ENCODE assay signal across 30 cellular contexts in the genomic region with DNA sequence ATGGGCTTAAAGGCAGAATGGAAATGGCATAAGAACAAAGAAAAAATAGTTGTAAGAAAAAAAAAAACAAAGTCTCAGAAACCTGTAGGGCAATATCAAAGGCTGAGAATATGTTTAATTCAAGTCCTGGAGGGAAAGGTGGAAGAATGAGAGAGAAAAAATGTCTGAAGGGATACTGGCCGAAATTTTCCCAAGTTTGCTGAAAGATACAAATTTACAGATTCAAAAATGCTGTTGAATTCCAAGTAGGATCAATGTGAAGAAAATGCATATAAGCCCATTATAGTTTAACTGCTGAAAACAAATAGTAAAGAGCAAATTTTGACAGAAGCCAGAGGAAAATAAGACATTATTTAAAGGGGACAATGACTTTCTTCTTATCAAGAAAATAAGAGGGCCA. TPM values are rescaled to one million over a fixed set of nuclear protein-coding genes. Genes with fewer than 3 reads are reported as not detected.
A peak's percentile ranks its signal among the peaks of the same experiment; 100 is the strongest.
DNase-seq lines count a peak whose midpoint lies in the region; ATAC-seq, FAIRE-seq and TF ChIP-seq lines count a peak whose summit lies in the region.
"Had no signal": no experiment of that assay in that cellular context is flagged by ENCODE, and none has a peak within 500 bp of the region (broad histone marks: within the 10 kb centered on the region; RNA-seq: fewer than 3 reads in every experiment).

No MANE protein-coding gene starts in this region.

- no peak for TF ChIP-seq POLR2A in A549 (IDR thresholded peaks at IDR 0.05; ENCODE audit: low read length)

- CTCF ChIA-PET in A549 (lab: Yijun Ruan, JAX): interaction anchor here (0.7 kb wide), 2 partner anchors 199 to 998 kb away, joined by 3 to 5 read pairs; no protein-coding TSS in a partner anchor
- CTCF ChIA-PET in HEK293 (lab: Yijun Ruan, JAX): interaction anchor here (0.6 to 0.7 kb wide), 2 partner anchors 219 to 1627 kb away, joined by 3 read pairs; no protein-coding TSS in a partner anchor

- POLR2A ChIA-PET in A549 (lab: Yijun Ruan, JAX) (no interaction called here), HEK293 (lab: Yijun Ruan, JAX) (interaction anchor here (0.7 kb wide), 1 partner anchor 26 kb away, joined by 6 read pairs; no protein-coding TSS in a partner anchor)

- no peak for DNase-seq in A549 (ENCODE audit: low read depth in 1 of 2, low spot score in 1 of 2)
- no peak for DNase-seq in NCI-H524 (lab: John Stamatoyannopoulos, UW)
- DNase-seq: 8988T; ACHN; AML-193; BE2C; C1 segment of cervical spinal cord; Caco-2; Calu3; CD4-positive, alpha-beta memory T cell; CD4-positive, alpha-beta T cell; CD4-positive, CD25-positive, alpha-beta regulatory T cell; CD8-positive, alpha-beta memory T cell; CD8-positive, alpha-beta T cell; COR-L47; DMS 273 treated with DMSO at 0.1 percent for 48 hours; DMS153; DMS53; DMS79; DMS79 treated with DMSO at 0.1 percent for 48 hours; DND-41; EL had no signal

- H3K4me3 ChIP-seq in A549 (no peak overlapping the region), HEK293 (ENCODE audit: low read depth, low read length) (no peak overlapping the region)
- H3K4me3 ChIP-seq: BLaER1; BLaER1 treated with 17β-estradiol and CSF1 and Interleukin-3, amounts not matched to agents 10 nM and 100 nM had no signal

- H3K4me2 ChIP-seq in A549: no peak overlapping the region
- H3K4me2 ChIP-seq: BLaER1; BLaER1 treated with 17β-estradiol and CSF1 and Interleukin-3, amounts not matched to agents 10 nM and 100 nM had no signal

- TF ChIP-seq RAD21 in A549 (conservative IDR thresholded peaks at IDR 0.05 in 1 of 2, IDR thresholded peaks at IDR 0.05 in 1 of 2): no peak

- 66% methylated on average over 1 of the region's 1 CpG for WGBS in A549 (ENCODE audit: missing lambda C conversion rate)

- no peaks in the 10 kb centered on the region for H3K36me3 ChIP-seq in HEK293 (ENCODE audit: control insufficient read depth in 2 of 2, insufficient read depth in 1 of 2, low read length in 2 of 2)
- H3K36me3 ChIP-seq: BE2C; BLaER1; BLaER1 treated with 17β-estradiol and CSF1 and Interleukin-3, amounts not matched to agents 10 nM and 100 nM had no signal

- ATAC-seq in A549 (no peak), HG02981 (IDR thresholded peaks at IDR 0.05; ENCODE audit: unreplicated experiment) (no peak)
- ATAC-seq: CD8-positive, alpha-beta T cell had no signal

- no peak for TF ChIP-seq EP300 in A549 (IDR thresholded peaks at IDR 0.05)

- H3K4me1 ChIP-seq in A549 (peaks cover 10% of the 10 kb centered on the region), HEK293 (ENCODE audit: control insufficient read depth, insufficient read depth, low read length) (no peaks in the 10 kb centered on the region)
- H3K4me1 ChIP-seq: BE2C had no signal

- FAIRE-seq in A549 (lab: Jason Lieb, UNC): peak; percentile 39
- FAIRE-seq: A204.1, D721Med had no signal

- H3K9me3 ChIP-seq in A549 (no peaks in the 10 kb centered on the region), HEK293 (ENCODE audit: control insufficient read depth, insufficient read depth, low read depth, low read length) (no peaks in the 10 kb centered on the region)
- H3K9me3 ChIP-seq: BE2C, BLaER1, Caco-2 had no signal

- H3K27ac ChIP-seq in A549 (no peak overlapping the region), HEK293 (ENCODE audit: extremely low read depth, low read depth, low read length) (no peak overlapping the region)
- H3K27ac ChIP-seq: 22Rv1; BLaER1; BLaER1 treated with 17β-estradiol and CSF1 and Interleukin-3, amounts not matched to agents 10 nM and 100 nM; C4-2B had no signal

- TF ChIP-seq CTCF in A549 (IDR thresholded peaks at IDR 0.05) (no peak), HEK293 (tag by site-specific recombination; IDR thresholded peaks at IDR 0.05) (no peak)

TF ChIP-seq in A549, 52 proteins besides CTCF, POLR2A, EP300 and RAD21:
- TF ChIP-seq HOXB5 (CRISPR knock-in tag; IDR thresholded peaks at IDR 0.05) (no peak), JUN (IDR thresholded peaks at IDR 0.05) (no peak), RCOR1 (IDR thresholded peaks at IDR 0.05; ENCODE audit: low read depth, low read length) (no peak), BHLHE40 (IDR thresholded peaks at IDR 0.05; ENCODE audit: low read depth, low read length) (no peak), ESRRA (IDR thresholded peaks at IDR 0.05; ENCODE audit: borderline replicate concordance, low read length) (no peak), PBX3 (IDR thresholded peaks at IDR 0.05) (no peak), ZC3H11A (IDR thresholded peaks at IDR 0.05) (no peak), MAZ (IDR thresholded peaks at IDR 0.05; ENCODE audit: borderline replicate concordance, low read depth, low read length) (no peak), KDM1A (IDR thresholded peaks at IDR 0.05; ENCODE audit: low read depth) (no peak), PHF8 (IDR thresholded peaks at IDR 0.05; ENCODE audit: borderline replicate concordance, low read depth) (no peak), HOXB13 (CRISPR knock-in tag; IDR thresholded peaks at IDR 0.05; ENCODE audit: low read depth) (no peak), NPAS2 (CRISPR knock-in tag; IDR thresholded peaks at IDR 0.05; ENCODE audit: borderline replicate concordance) (no peak)
- TF ChIP-seq, protein P1, sequence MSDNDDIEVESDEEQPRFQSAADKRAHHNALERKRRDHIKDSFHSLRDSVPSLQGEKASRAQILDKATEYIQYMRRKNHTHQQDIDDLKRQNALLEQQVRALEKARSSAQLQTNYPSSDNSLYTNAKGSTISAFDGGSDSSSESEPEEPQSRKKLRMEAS (IDR thresholded peaks at IDR 0.05): no peak
- TF ChIP-seq, protein P2, sequence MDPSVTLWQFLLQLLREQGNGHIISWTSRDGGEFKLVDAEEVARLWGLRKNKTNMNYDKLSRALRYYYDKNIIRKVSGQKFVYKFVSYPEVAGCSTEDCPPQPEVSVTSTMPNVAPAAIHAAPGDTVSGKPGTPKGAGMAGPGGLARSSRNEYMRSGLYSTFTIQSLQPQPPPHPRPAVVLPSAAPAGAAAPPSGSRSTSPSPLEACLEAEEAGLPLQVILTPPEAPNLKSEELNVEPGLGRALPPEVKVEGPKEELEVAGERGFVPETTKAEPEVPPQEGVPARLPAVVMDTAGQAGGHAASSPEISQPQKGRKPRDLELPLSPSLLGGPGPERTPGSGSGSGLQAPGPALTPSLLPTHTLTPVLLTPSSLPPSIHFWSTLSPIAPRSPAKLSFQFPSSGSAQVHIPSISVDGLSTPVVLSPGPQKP (IDR thresholded peaks at IDR 0.05; ENCODE audit: low read depth, low read length): no peak

TF ChIP-seq in HEK293, 187 proteins besides CTCF, POLR2A, EP300 and RAD21:
- no peak for TF ChIP-seq KLF1 (tag by site-specific recombination; IDR thresholded peaks at IDR 0.05)
- peak; percentile 98 for TF ChIP-seq ZNF558 (tag by site-specific recombination; IDR thresholded peaks at IDR 0.05)
- no peak for TF ChIP-seq ZNF202 (tag by site-specific recombination; IDR thresholded peaks at IDR 0.05; ENCODE audit: borderline replicate concordance)
- no peak for TF ChIP-seq ZNF10 (tag by site-specific recombination; IDR thresholded peaks at IDR 0.05)

RNA-seq across cellular contexts. Expression of gene USP22, which starts 6.6 kb away (rescaled TPM):
- polyA plus RNA-seq in A549 (2011; rRNA removed) (293 and 300 TPM in 2 replicates), A549 (2017; fragmentation: RNase III; extraction: RNeasy Plus Mini Kit Qiagen cat#74134 plus additional on column Dnase treatment) (130 to 141 TPM (median 134 TPM) in 3 replicates)
- polyA plus RNA-seq in A549 (2012; cell fraction: cytosol; rRNA removed): 152 and 192 TPM in 2 replicates
- polyA plus RNA-seq in A549 (2012; cell fraction: nucleus; rRNA removed): 274 and 304 TPM in 2 replicates
- polyA minus RNA-seq in A549 (2011; rRNA and poly(A)+ RNA removed): 312 and 352 TPM in 2 replicates
